ENCODE assay signal across 8 cellular contexts in the genomic region with DNA sequence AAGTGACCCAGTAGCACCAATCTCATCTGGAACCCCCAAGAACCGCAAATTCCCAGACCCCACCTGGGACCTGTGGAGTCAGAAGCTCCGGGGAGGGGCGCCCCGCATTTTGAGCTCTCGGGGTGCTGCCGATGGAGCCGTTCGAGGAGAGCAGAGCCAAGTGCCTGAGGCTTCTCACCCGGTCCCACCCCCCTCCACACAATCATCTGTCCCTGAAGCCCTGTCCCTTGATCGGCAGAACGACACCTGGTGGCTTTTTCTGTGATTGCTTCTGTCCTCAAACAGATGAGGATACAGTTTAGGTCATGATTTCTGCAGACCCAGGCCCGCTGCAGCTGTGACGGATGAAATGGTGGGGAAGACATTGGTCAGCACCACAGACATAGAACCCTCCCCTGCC.
A peak's percentile ranks its signal among the peaks of the same experiment; 100 is the strongest.
DNase-seq lines count a peak whose midpoint lies in the region; ATAC-seq and TF ChIP-seq lines count a peak whose summit lies in the region.

No MANE protein-coding gene starts in this region.

- ATAC-seq in HG03521 (IDR thresholded peaks at IDR 0.05; ENCODE audit: unreplicated experiment) (no peak), GM18858 (IDR thresholded peaks at IDR 0.05; ENCODE audit: unreplicated experiment) (no peak)

- no peaks in the 10 kb centered on the region for H3K9me3 Mint-ChIP-seq in CD8-positive, alpha-beta memory T cell

- H3K4me3 ChIP-seq in CD8-positive, alpha-beta memory T cell (ENCODE audit: low read length), result no peak overlapping the region
- H3K4me3 ChIP-seq in effector memory CD4-positive, alpha-beta T cell (ENCODE audit: insufficient read depth, low read depth, low read length, poor library complexity, severe bottlenecking), result no peak overlapping the region
- no peak overlapping the region for H3K4me3 ChIP-seq in smooth muscle cell

- no peaks in the 10 kb centered on the region for H3K36me3 Mint-ChIP-seq in CD8-positive, alpha-beta memory T cell

- peaks cover 3 to 21% of the 10 kb centered on the region in 2 donors for H3K27me3 Mint-ChIP-seq in CD8-positive, alpha-beta memory T cell

- no peak overlapping the region for H2AFZ ChIP-seq in smooth muscle cell (ENCODE audit: low read depth)

- no peaks in the 10 kb centered on the region for H4K20me1 ChIP-seq in smooth muscle cell (ENCODE audit: low read depth)

- CTCF ChIA-PET in CD8-positive, alpha-beta memory T cell (lab: Charles Lee), result interaction anchor here (0.8 to 2.1 kb wide), 8 partner anchors 8 to 392 kb away, joined by 3 to 18 read pairs (median 4); no protein-coding TSS in a partner anchor

- DNase-seq in CD8-positive, alpha-beta memory T cell, result peak in 3 of 5 donors; percentile 11 to 48 (median 27)
- DNase-seq in HT-29 (ENCODE audit: low spot score), result peak; percentile 49
- DNase-seq in T-helper 22 cell (ENCODE audit: low read depth), result peak; percentile 12
- peak; percentile 11 to 21 (median 16) for DNase-seq in effector memory CD4-positive, alpha-beta T cell
- DNase-seq in smooth muscle cell (lab: John Stamatoyannopoulos, UW; ENCODE audit: unreplicated experiment), result no peak
- DNase-seq in T1000 (lab: John Stamatoyannopoulos, UW), result no peak

- H3K27ac ChIP-seq in CD8-positive, alpha-beta memory T cell (ENCODE audit: low read depth, low read length), result no peak overlapping the region
- H3K27ac ChIP-seq in effector memory CD4-positive, alpha-beta T cell (ENCODE audit: insufficient read depth, low read length, poor library complexity, severe bottlenecking), result no peak overlapping the region
- no peak overlapping the region for H3K27ac ChIP-seq in smooth muscle cell (ENCODE audit: low read depth)

- H3K36me3 ChIP-seq in CD8-positive, alpha-beta memory T cell (ENCODE audit: insufficient read depth, low read length), result no peaks in the 10 kb centered on the region
- no peaks in the 10 kb centered on the region for H3K36me3 ChIP-seq in effector memory CD4-positive, alpha-beta T cell (ENCODE audit: control insufficient read depth, insufficient read depth, low read length)
- H3K36me3 ChIP-seq in smooth muscle cell (ENCODE audit: low read depth), result no peaks in the 10 kb centered on the region

- H3K9me3 ChIP-seq in CD8-positive, alpha-beta memory T cell (ENCODE audit: low read length), result no peaks in the 10 kb centered on the region
- no peaks in the 10 kb centered on the region for H3K9me3 ChIP-seq in effector memory CD4-positive, alpha-beta T cell (ENCODE audit: control insufficient read depth, low read length)
- H3K9me3 ChIP-seq in smooth muscle cell (replicated peaks; ENCODE audit: low read depth), result no peaks in the 10 kb centered on the region

- no peaks in the 10 kb centered on the region for H3K27me3 ChIP-seq in CD8-positive, alpha-beta memory T cell (ENCODE audit: insufficient read depth, low read length, poor library complexity, severe bottlenecking)
- peaks cover 7% of the 10 kb centered on the region for H3K27me3 ChIP-seq in effector memory CD4-positive, alpha-beta T cell (replicated peaks; ENCODE audit: control insufficient read depth, insufficient read depth, low read length, poor library complexity, severe bottlenecking)
- peaks cover 14% of the 10 kb centered on the region for H3K27me3 ChIP-seq in smooth muscle cell (ENCODE audit: low read depth)

- no peaks in the 10 kb centered on the region for H3F3A ChIP-seq in smooth muscle cell (ENCODE audit: low read depth)

- peak; percentile 16 for TF ChIP-seq CTCF in smooth muscle cell (IDR thresholded peaks at IDR 0.05; ENCODE audit: borderline replicate concordance, insufficient read depth, poor library complexity, severe bottlenecking)

- H3K4me3 Mint-ChIP-seq in CD8-positive, alpha-beta memory T cell, result no peak overlapping the region

- no peaks in the 10 kb centered on the region for H3K79me2 ChIP-seq in smooth muscle cell (ENCODE audit: low read depth)

- WGBS in smooth muscle cell (ENCODE audit: low lambda C conversion rate), result 35% methylated on average over 13 of the region's 13 CpGs

- peaks cover 8% of the 10 kb centered on the region for H3K4me1 ChIP-seq in CD8-positive, alpha-beta memory T cell (ENCODE audit: insufficient read depth, low read length)
- peaks cover 5% of the 10 kb centered on the region for H3K4me1 ChIP-seq in effector memory CD4-positive, alpha-beta T cell (ENCODE audit: control insufficient read depth, insufficient read depth, low read length, poor library complexity, severe bottlenecking)
- no peaks in the 10 kb centered on the region for H3K4me1 ChIP-seq in smooth muscle cell (ENCODE audit: low read depth)

- H3K4me2 ChIP-seq in smooth muscle cell, result no peak overlapping the region

- no peak overlapping the region for H3K9ac ChIP-seq in smooth muscle cell (ENCODE audit: low read depth)

- H3K4me1 Mint-ChIP-seq in CD8-positive, alpha-beta memory T cell, result peaks cover 8 to 12% (median 10%) of the 10 kb centered on the region in 3 donors

- peak overlapping the region in 2 of 8 donors; percentile 14 to 52 for H3K27ac Mint-ChIP-seq in CD8-positive, alpha-beta memory T cell

- POLR2A ChIA-PET in CD8-positive, alpha-beta memory T cell (lab: Charles Lee), result interaction anchor here (1.0 kb wide), 1 partner anchor 65 kb away, joined by 4 read pairs; no protein-coding TSS in a partner anchor

Comparison
In these comparisons a context has a peak if more than half of its experiments do, and no peak if none do; other contexts are left out.
1. DNase-seq: peak in CD8-positive, alpha-beta memory T cell (3 of 5), HT-29 (single experiment), T-helper 22 cell (single experiment) and effector memory CD4-positive, alpha-beta T cell (3 of 3); none in smooth muscle cell (single experiment) and T1000 (single experiment).